ENCODE assay signal across 1 cellular context in genomic region chr3:123066896-123067688, GRCh38.
A peak's percentile ranks its signal among the peaks of the same experiment; 100 is the strongest.
TF ChIP-seq lines count a peak whose summit lies in the region.

Gene PDIA5 (plus strand): TSS chr3:123067025. CDS start chr3:123067165, 140 bp downstream.

TF ChIP-seq in K562, 482 proteins besides CTCF, POLR2A, EP300 and RAD21 (continued from another document and continues in another):
- TF ChIP-seq TCF7L2 (IDR thresholded peaks at IDR 0.05; ENCODE audit: low read depth, low read length) (no peak), ZNF707 (CRISPR knock-in tag; conservative IDR thresholded peaks at IDR 0.05) (no peak), STAG1 (CRISPR knock-in tag; IDR thresholded peaks at IDR 0.05; ENCODE audit: borderline replicate concordance) (no peak), RBM17 (IDR thresholded peaks at IDR 0.05; ENCODE audit: borderline replicate concordance, low read depth, low read length) (no peak), ZNF174 (CRISPR knock-in tag; IDR thresholded peaks at IDR 0.05) (no peak), RFX1 (IDR thresholded peaks at IDR 0.05) (no peak), FOXK2 (conservative IDR thresholded peaks at IDR 0.05 in 1 of 2, IDR thresholded peaks at IDR 0.05 in 1 of 2; ENCODE audit: low read depth in 2 of 2) (no peak), SRSF7 (optimal IDR thresholded peaks at IDR 0.05; ENCODE audit: low read depth, low read length) (no peak), HDAC2 (IDR thresholded peaks at IDR 0.05) (0 out of 2 replicates have a peak, but pooled peaks have one; percentile 28), STAT5A (IDR thresholded peaks at IDR 0.05; ENCODE audit: borderline replicate concordance, low read length) (no peak), BHLHE40 (IDR thresholded peaks at IDR 0.05; ENCODE audit: low read length) (peak; percentile 38), SETDB1 (IDR thresholded peaks at IDR 0.05; ENCODE audit: low read length) (no peak), ZNF253 (CRISPR knock-in tag; conservative IDR thresholded peaks at IDR 0.05) (no peak), PHB2 (IDR thresholded peaks at IDR 0.05; ENCODE audit: low read depth) (no peak), ZNF165 (CRISPR knock-in tag; IDR thresholded peaks at IDR 0.05; ENCODE audit: borderline replicate concordance) (no peak), PCBP2 (IDR thresholded peaks at IDR 0.05; ENCODE audit: low read depth, low read length, poor library complexity, severe bottlenecking) (no peak), SREBF1 (IDR thresholded peaks at IDR 0.05; ENCODE audit: borderline replicate concordance, low read depth, low read length) (no peak), TAL1 (IDR thresholded peaks at IDR 0.05) (no peak), ZNF146 (CRISPR knock-in tag; IDR thresholded peaks at IDR 0.05; ENCODE audit: unreplicated experiment) (no peak), PRDM10 (IDR thresholded peaks at IDR 0.05; ENCODE audit: partially characterized antibody) (peak; percentile 38), ZNF311 (CRISPR knock-in tag; IDR thresholded peaks at IDR 0.05) (no peak), PTTG1 (tag; IDR thresholded peaks at IDR 0.05; ENCODE audit: low read depth) (no peak), HOXB6 (CRISPR knock-in tag; IDR thresholded peaks at IDR 0.05; ENCODE audit: borderline replicate concordance) (no peak), ARID4B (CRISPR knock-in tag; IDR thresholded peaks at IDR 0.05) (peak; percentile 38; the same call in 1 of the 2 replicates), NFE2 (IDR thresholded peaks at IDR 0.05; ENCODE audit: low read depth) (no peak), HIVEP1 (CRISPR knock-in tag; IDR thresholded peaks at IDR 0.05) (no peak), HMGN3 (IDR thresholded peaks at IDR 0.05; ENCODE audit: borderline replicate concordance, extremely low read depth, insufficient read length, low read depth, low read length) (no peak), CCNT2 (IDR thresholded peaks at IDR 0.05; ENCODE audit: borderline replicate concordance, extremely low read depth, insufficient read length, low read depth, low read length) (peak; percentile 29), CBFA2T3 (IDR thresholded peaks at IDR 0.05) (no peak), THRA (IDR thresholded peaks at IDR 0.05) (no peak), CHD4 (IDR thresholded peaks at IDR 0.05; ENCODE audit: insufficient read depth, insufficient replicate concordance, low read depth, low read length, poor library complexity, severe bottlenecking) (no peak), ZNF696 (CRISPR knock-in tag; conservative IDR thresholded peaks at IDR 0.05) (no peak), ZNF79 (CRISPR knock-in tag; IDR thresholded peaks at IDR 0.05; ENCODE audit: low read depth) (no peak), PTBP1 (IDR thresholded peaks at IDR 0.05; ENCODE audit: low read depth, low read length) (no peak), IRF2 (CRISPR knock-in tag; IDR thresholded peaks at IDR 0.05) (no peak), CBX3 (IDR thresholded peaks at IDR 0.05; ENCODE audit: borderline replicate concordance in 1 of 2, low read length in 2 of 2) (peak in 1 of 2 experiments; percentile 59; a peak in 1 of 3 replicates), ZNF764 (CRISPR knock-in tag; IDR thresholded peaks at IDR 0.05; ENCODE audit: low read depth) (no peak), ZNF134 (CRISPR knock-in tag; conservative IDR thresholded peaks at IDR 0.05) (no peak)
- TF ChIP-seq, protein P1, sequence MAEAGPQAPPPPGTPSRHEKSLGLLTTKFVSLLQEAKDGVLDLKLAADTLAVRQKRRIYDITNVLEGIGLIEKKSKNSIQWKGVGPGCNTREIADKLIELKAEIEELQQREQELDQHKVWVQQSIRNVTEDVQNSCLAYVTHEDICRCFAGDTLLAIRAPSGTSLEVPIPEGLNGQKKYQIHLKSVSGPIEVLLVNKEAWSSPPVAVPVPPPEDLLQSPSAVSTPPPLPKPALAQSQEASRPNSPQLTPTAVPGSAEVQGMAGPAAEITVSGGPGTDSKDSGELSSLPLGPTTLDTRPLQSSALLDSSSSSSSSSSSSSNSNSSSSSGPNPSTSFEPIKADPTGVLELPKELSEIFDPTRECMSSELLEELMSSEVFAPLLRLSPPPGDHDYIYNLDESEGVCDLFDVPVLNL (CRISPR knock-in tag; IDR thresholded peaks at IDR 0.05; ENCODE audit: low read depth) = no peak
- TF ChIP-seq, protein P2, sequence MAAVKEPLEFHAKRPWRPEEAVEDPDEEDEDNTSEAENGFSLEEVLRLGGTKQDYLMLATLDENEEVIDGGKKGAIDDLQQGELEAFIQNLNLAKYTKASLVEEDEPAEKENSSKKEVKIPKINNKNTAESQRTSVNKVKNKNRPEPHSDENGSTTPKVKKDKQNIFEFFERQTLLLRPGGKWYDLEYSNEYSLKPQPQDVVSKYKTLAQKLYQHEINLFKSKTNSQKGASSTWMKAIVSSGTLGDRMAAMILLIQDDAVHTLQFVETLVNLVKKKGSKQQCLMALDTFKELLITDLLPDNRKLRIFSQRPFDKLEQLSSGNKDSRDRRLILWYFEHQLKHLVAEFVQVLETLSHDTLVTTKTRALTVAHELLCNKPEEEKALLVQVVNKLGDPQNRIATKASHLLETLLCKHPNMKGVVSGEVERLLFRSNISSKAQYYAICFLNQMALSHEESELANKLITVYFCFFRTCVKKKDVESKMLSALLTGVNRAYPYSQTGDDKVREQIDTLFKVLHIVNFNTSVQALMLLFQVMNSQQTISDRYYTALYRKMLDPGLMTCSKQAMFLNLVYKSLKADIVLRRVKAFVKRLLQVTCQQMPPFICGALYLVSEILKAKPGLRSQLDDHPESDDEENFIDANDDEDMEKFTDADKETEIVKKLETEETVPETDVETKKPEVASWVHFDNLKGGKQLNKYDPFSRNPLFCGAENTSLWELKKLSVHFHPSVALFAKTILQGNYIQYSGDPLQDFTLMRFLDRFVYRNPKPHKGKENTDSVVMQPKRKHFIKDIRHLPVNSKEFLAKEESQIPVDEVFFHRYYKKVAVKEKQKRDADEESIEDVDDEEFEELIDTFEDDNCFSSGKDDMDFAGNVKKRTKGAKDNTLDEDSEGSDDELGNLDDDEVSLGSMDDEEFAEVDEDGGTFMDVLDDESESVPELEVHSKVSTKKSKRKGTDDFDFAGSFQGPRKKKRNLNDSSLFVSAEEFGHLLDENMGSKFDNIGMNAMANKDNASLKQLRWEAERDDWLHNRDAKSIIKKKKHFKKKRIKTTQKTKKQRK (IDR thresholded peaks at IDR 0.05; ENCODE audit: borderline replicate concordance, low read depth, low read length) = no peak
- TF ChIP-seq, protein P3, sequence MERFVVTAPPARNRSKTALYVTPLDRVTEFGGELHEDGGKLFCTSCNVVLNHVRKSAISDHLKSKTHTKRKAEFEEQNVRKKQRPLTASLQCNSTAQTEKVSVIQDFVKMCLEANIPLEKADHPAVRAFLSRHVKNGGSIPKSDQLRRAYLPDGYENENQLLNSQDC (CRISPR knock-in tag; IDR thresholded peaks at IDR 0.05) = no peak
- TF ChIP-seq, protein P4, sequence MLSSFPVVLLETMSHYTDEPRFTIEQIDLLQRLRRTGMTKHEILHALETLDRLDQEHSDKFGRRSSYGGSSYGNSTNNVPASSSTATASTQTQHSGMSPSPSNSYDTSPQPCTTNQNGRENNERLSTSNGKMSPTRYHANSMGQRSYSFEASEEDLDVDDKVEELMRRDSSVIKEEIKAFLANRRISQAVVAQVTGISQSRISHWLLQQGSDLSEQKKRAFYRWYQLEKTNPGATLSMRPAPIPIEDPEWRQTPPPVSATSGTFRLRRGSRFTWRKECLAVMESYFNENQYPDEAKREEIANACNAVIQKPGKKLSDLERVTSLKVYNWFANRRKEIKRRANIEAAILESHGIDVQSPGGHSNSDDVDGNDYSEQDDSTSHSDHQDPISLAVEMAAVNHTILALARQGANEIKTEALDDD (IDR thresholded peaks at IDR 0.05) = no peak
- TF ChIP-seq, protein P5, sequence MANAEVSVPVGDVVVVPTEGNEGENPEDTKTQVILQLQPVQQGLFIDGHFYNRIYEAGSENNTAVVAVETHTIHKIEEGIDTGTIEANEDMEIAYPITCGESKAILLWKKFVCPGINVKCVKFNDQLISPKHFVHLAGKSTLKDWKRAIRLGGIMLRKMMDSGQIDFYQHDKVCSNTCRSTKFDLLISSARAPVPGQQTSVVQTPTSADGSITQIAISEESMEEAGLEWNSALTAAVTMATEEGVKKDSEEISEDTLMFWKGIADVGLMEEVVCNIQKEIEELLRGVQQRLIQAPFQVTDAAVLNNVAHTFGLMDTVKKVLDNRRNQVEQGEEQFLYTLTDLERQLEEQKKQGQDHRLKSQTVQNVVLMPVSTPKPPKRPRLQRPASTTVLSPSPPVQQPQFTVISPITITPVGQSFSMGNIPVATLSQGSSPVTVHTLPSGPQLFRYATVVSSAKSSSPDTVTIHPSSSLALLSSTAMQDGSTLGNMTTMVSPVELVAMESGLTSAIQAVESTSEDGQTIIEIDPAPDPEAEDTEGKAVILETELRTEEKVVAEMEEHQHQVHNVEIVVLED (CRISPR knock-in tag; IDR thresholded peaks at IDR 0.05) = peak; percentile 16; the same call in 1 of the 2 replicates
- TF ChIP-seq, protein P6, sequence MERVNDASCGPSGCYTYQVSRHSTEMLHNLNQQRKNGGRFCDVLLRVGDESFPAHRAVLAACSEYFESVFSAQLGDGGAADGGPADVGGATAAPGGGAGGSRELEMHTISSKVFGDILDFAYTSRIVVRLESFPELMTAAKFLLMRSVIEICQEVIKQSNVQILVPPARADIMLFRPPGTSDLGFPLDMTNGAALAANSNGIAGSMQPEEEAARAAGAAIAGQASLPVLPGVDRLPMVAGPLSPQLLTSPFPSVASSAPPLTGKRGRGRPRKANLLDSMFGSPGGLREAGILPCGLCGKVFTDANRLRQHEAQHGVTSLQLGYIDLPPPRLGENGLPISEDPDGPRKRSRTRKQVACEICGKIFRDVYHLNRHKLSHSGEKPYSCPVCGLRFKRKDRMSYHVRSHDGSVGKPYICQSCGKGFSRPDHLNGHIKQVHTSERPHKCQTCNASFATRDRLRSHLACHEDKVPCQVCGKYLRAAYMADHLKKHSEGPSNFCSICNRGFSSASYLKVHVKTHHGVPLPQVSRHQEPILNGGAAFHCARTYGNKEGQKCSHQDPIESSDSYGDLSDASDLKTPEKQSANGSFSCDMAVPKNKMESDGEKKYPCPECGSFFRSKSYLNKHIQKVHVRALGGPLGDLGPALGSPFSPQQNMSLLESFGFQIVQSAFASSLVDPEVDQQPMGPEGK (CRISPR knock-in tag; IDR thresholded peaks at IDR 0.05; ENCODE audit: borderline replicate concordance) = no peak
